Comparison of ENCODE assay signal across 15 cellular contexts in genomic region chr1:104953555-104953954, GRCh38.
DNase-seq lines count a peak whose midpoint lies in the region; ATAC-seq, FAIRE-seq and TF ChIP-seq lines count a peak whose summit lies in the region.
"Had no signal": no experiment of that assay in that cellular context is flagged by ENCODE, and none has a peak within 500 bp of the region (broad histone marks: within the 10 kb centered on the region; RNA-seq: fewer than 3 reads in every experiment).

No MANE protein-coding gene starts in this region.

- ATAC-seq in HG03460 (IDR thresholded peaks at IDR 0.05; ENCODE audit: unreplicated experiment): no peak
- ATAC-seq: A549 had no signal

- DNase-seq in NCI-H526 treated with DMSO at 0.1 percent for 48 hours (lab: John Stamatoyannopoulos, UW) (peak; percentile 67), NCI-H526 (lab: John Stamatoyannopoulos, UW) (no peak), LNCaP clone FGC (ENCODE audit: low read depth) (peak; percentile 89), NCI-H69 (lab: John Stamatoyannopoulos, UW) (peak; percentile 50), GDM1 (lab: John Stamatoyannopoulos, UW) (no peak)
- DNase-seq: BE2C; CD4-positive, alpha-beta memory T cell; DND-41; GF-D8; GOT3; H9 had no signal

- peak overlapping the region; percentile 5; the same call in 1 of the 2 replicates for H3K4me3 ChIP-seq in LNCaP clone FGC (ENCODE audit: low read depth, low read length)
- H3K4me3 ChIP-seq: A549 had no signal

- FAIRE-seq in endometrium (lab: Jason Lieb, UNC): peak; percentile 21
- FAIRE-seq: A549, GM19239 had no signal

- TF ChIP-seq CTCF in LNCaP clone FGC (IDR thresholded peaks at IDR 0.05; ENCODE audit: control insufficient read depth, extremely low read depth, insufficient read depth): no peak

Comparison
In these comparisons a context has a peak if more than half of its experiments do, and no peak if none do; other contexts are left out.
1. DNase-seq: peak in NCI-H526 treated with DMSO at 0.1 percent for 48 hours (single experiment), LNCaP clone FGC (single experiment) and NCI-H69 (single experiment); none in NCI-H526 (0 of 2) and GDM1 (single experiment).